ENCODE assay signal across 1 cellular context in genomic region chr17:42027961-42028790, GRCh38.
A peak's percentile ranks its signal among the peaks of the same experiment; 100 is the strongest.
TF ChIP-seq lines count a peak whose summit lies in the region.

No MANE protein-coding gene starts in this region.

TF ChIP-seq in HepG2, 621 proteins besides CTCF, POLR2A, EP300 and RAD21 (continued from another document and continues in another):
- TF ChIP-seq ZHX2 (IDR thresholded peaks at IDR 0.05; ENCODE audit: low read depth) (0 out of 2 replicates have a peak, but pooled peaks have one; percentile 35), ZHX2 (CRISPR knock-in tag; IDR thresholded peaks at IDR 0.05; ENCODE audit: borderline replicate concordance) (no peak), ZNF414 (CRISPR knock-in tag; IDR thresholded peaks at IDR 0.05) (peak; percentile 27; the same call in 1 of the 2 replicates), ZNF614 (CRISPR knock-in tag; IDR thresholded peaks at IDR 0.05; ENCODE audit: borderline replicate concordance) (0 out of 2 replicates have a peak, but pooled peaks have one; percentile 49), KAT7 (CRISPR knock-in tag; IDR thresholded peaks at IDR 0.05; ENCODE audit: borderline replicate concordance) (peak; percentile 78; the same call in 1 of the 2 replicates), ESRRA (CRISPR knock-in tag; IDR thresholded peaks at IDR 0.05; ENCODE audit: low read depth) (0 out of 2 replicates have a peak, but pooled peaks have one; percentile 28), CHD4 (IDR thresholded peaks at IDR 0.05; ENCODE audit: borderline replicate concordance, low read length) (peak; percentile 36; the same call in 1 of the 2 replicates), HMGXB4 (CRISPR knock-in tag; IDR thresholded peaks at IDR 0.05; ENCODE audit: borderline replicate concordance in 1 of 2, low read depth in 1 of 2) (peak; percentile 79 to 94), IRF2 (CRISPR knock-in tag; IDR thresholded peaks at IDR 0.05) (peak; percentile 72; the same call in 1 of the 2 replicates), HMGXB3 (CRISPR knock-in tag; IDR thresholded peaks at IDR 0.05; ENCODE audit: borderline replicate concordance) (peak; percentile 58; the same call in 1 of the 2 replicates), ZNF556 (CRISPR knock-in tag; IDR thresholded peaks at IDR 0.05; ENCODE audit: borderline replicate concordance) (0 out of 2 replicates have a peak, but pooled peaks have one; percentile 34), ZNF276 (CRISPR knock-in tag; IDR thresholded peaks at IDR 0.05; ENCODE audit: low read depth) (peak; percentile 50; the same call in 1 of the 2 replicates), REXO4 (CRISPR knock-in tag; IDR thresholded peaks at IDR 0.05; ENCODE audit: borderline replicate concordance) (no peak), BCL3 (CRISPR knock-in tag; IDR thresholded peaks at IDR 0.05) (peak; percentile 41; the same call in 1 of the 2 replicates), SAP130 (CRISPR knock-in tag; IDR thresholded peaks at IDR 0.05; ENCODE audit: low read depth) (peak; percentile 74), ZBTB26 (CRISPR knock-in tag; IDR thresholded peaks at IDR 0.05; ENCODE audit: borderline replicate concordance) (peak; percentile 82), AGO2 (optimal IDR thresholded peaks at IDR 0.05; ENCODE audit: low read depth, low read length) (peak; percentile 27), MIER3 (CRISPR knock-in tag; IDR thresholded peaks at IDR 0.05; ENCODE audit: borderline replicate concordance) (peak; percentile 60; the same call in 1 of the 2 replicates), MXD4 (CRISPR knock-in tag; IDR thresholded peaks at IDR 0.05) (peak; percentile 37; the same call in 1 of the 2 replicates), ZNF576 (CRISPR knock-in tag; IDR thresholded peaks at IDR 0.05) (no peak), ZFP91 (CRISPR knock-in tag; IDR thresholded peaks at IDR 0.05; ENCODE audit: borderline replicate concordance) (peak; percentile 76), E2F2 (CRISPR knock-in tag; IDR thresholded peaks at IDR 0.05; ENCODE audit: borderline replicate concordance) (no peak), TERF1 (CRISPR knock-in tag; IDR thresholded peaks at IDR 0.05) (no peak), ETV5 (CRISPR knock-in tag; IDR thresholded peaks at IDR 0.05; ENCODE audit: borderline replicate concordance) (peak; percentile 37; the same call in 1 of the 2 replicates), KMT2B (CRISPR knock-in tag; IDR thresholded peaks at IDR 0.05) (peak; percentile 67; the same call in 1 of the 2 replicates), ZNF580 (CRISPR knock-in tag; IDR thresholded peaks at IDR 0.05; ENCODE audit: borderline replicate concordance, low read depth) (peak; percentile 82; the same call in 1 of the 2 replicates), ZNF335 (CRISPR knock-in tag; IDR thresholded peaks at IDR 0.05) (peak; percentile 48; the same call in 1 of the 2 replicates), ZNF441 (CRISPR knock-in tag; IDR thresholded peaks at IDR 0.05; ENCODE audit: borderline replicate concordance) (0 out of 2 replicates have a peak, but pooled peaks have one; percentile 30)
